In the genomic region with DNA sequence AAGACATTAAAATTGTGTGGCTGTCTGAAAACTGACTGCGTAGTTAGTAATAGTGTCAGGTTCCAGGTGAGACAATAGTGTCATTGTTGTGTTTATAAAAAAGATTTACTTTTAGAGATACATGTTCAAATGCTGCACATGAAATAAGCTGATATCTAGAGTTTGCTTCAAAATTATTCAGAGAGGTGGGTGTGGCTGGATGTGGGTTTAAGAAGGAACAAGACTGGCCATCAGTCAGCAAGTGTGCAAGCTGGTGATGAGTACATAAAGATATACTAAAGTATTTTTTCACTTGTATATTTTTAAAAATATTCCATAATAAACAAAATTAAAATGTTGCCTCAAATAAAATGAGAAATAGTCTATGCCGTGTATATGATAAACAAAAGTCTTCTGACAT, we compare ENCODE assay signal across 19 cellular contexts.
"Had no signal": no experiment of that assay in that cellular context is flagged by ENCODE, and none has a peak within 500 bp of the region (broad histone marks: within the 10 kb centered on the region; RNA-seq: fewer than 3 reads in every experiment).

No MANE protein-coding gene starts in this region.

- H3K4me3 ChIP-seq: cardiac muscle cell, left lung, lung, sigmoid colon, smooth muscle cell, transverse colon had no signal

- H3K36me3 ChIP-seq: cardiac muscle cell, left lung, sigmoid colon, transverse colon had no signal

- H3K4me2 ChIP-seq: smooth muscle cell had no signal

- H3K27ac ChIP-seq: cardiac muscle cell, left lung, sigmoid colon, transverse colon had no signal

- H3K9me3 ChIP-seq: left lung, sigmoid colon, transverse colon had no signal

- H3K27me3 ChIP-seq: cardiac muscle cell, sigmoid colon, transverse colon had no signal

- DNase-seq: activated CD4-positive, alpha-beta memory T cell treated with anti-CD3 and anti-CD28 coated beads, Interleukin-2, amount 10 ng/mL, durations not matched to agents 7 days and 5 days; activated CD4-positive, alpha-beta T cell treated with anti-CD3 and anti-CD28 coated beads for 48 hours; activated CD4-positive, CD25-positive, alpha-beta regulatory T cell; activated effector memory CD4-positive, alpha-beta T cell treated with Interleukin-2 at 50 U/mL for 16 hours; activated naive CD4-positive, alpha-beta T cell treated with anti-CD3 and anti-CD28 coated beads for 36 hours; activated T-cell treated with anti-CD3 and anti-CD28 coated beads, Interleukin-2, amount 50 U/mL, for 72 hours; amygdala; left lung; retina; sigmoid colon; stimulated activated CD4-positive, alpha-beta T cell treated with anti-CD3 and anti-CD28 coated beads, Interleukin-15, amount 100 ng/mL, for 24 hours; stimulated activated CD8-positive, alpha-beta memory T cell treated with anti-CD3 and anti-CD28 coated beads, Interleukin-4, amount 100 ng/mL, for 48 hours; stimulated activated naive B cell treated with anti-CD40 and anti-IgM and Interleukin-4, amounts not matched to agents 10 μg/mL and 1 μg/mL and 100 μg/mL, for 72 hours; T-helper 9 cell; transverse colon had no signal

- ATAC-seq: activated T-cell treated with anti-CD3 and anti-CD28 coated beads, Interleukin-2, amount 50 U/mL, for 72 hours; left lung; natural killer cell treated with Interleukin-12 subunit alpha and Interleukin-12 subunit beta and Interleukin-15 and Interleukin-18, amount 100 ng/mL, for 72 hours; stimulated activated naive B cell treated with anti-CD40 and anti-IgM and Interleukin-4, amounts not matched to agents 10 μg/mL and 1 μg/mL and 100 μg/mL, for 72 hours had no signal

- H3K4me1 ChIP-seq: left lung, transverse colon had no signal
